Comparison of ENCODE assay signal across 8 cellular contexts in genomic region chrX:38768079-38768478, GRCh38. TPM values are rescaled to one million over a fixed set of nuclear protein-coding genes. Genes with fewer than 3 reads are reported as not detected.
DNase-seq lines count a peak whose midpoint lies in the region; ATAC-seq and TF ChIP-seq lines count a peak whose summit lies in the region.

No MANE protein-coding gene starts in this region.

- no peaks in the 10 kb centered on the region for H3K4me1 ChIP-seq in OCI-LY7 (ENCODE audit: insufficient read depth, low read length, poor library complexity, severe bottlenecking)
- no peaks in the 10 kb centered on the region for H3K4me1 ChIP-seq in upper lobe of right lung
- H3K4me1 ChIP-seq in endodermal cell (ENCODE audit: control insufficient read depth, insufficient read depth, low read length), result no peaks in the 10 kb centered on the region

- DNase-seq in Ammon's horn (ENCODE audit: low spot score) (peak; percentile 13), HCEC 1CT (peak; percentile 25), OCI-LY7 (ENCODE audit: low spot score) (peak; percentile 33), foreskin fibroblast (peak; percentile 10 to 56), upper lobe of right lung (no peak), GM19240 (ENCODE audit: insufficient read length, low spot score) (no peak), endodermal cell (no peak)

- H3K27me3 ChIP-seq in upper lobe of right lung (no peaks in the 10 kb centered on the region), endodermal cell (ENCODE audit: control insufficient read depth, insufficient read depth, low read length, poor library complexity, severe bottlenecking) (no peaks in the 10 kb centered on the region)

- H3K9me2 ChIP-seq in OCI-LY7 (ENCODE audit: insufficient read depth, low read length), result no peaks in the 10 kb centered on the region

- TF ChIP-seq CTCF in OCI-LY7 (conservative IDR thresholded peaks at IDR 0.05; ENCODE audit: low read length) (peak; percentile 70), foreskin fibroblast (IDR thresholded peaks at IDR 0.05; ENCODE audit: low read depth, low read length) (peak; percentile 18), upper lobe of right lung (IDR thresholded peaks at IDR 0.05) (peak; percentile 41), endodermal cell (conservative IDR thresholded peaks at IDR 0.05) (no peak)

- H3K9me3 Mint-ChIP-seq in endodermal cell, result peaks cover 34% of the 10 kb centered on the region

- H3K27ac ChIP-seq in OCI-LY7 (ENCODE audit: low read depth, low read length, poor library complexity, severe bottlenecking) (no peak overlapping the region), upper lobe of right lung (no peak overlapping the region), endodermal cell (ENCODE audit: low read depth, low read length) (no peak overlapping the region)

- H3K27ac Mint-ChIP-seq in endodermal cell, result no peak overlapping the region

- BruUV-seq in OCI-LY7 (replicated peaks; lab: Mats Ljungman, UMichigan), result no TSS peak

- WGBS in endodermal cell (ENCODE audit: insufficient coverage in 1 of 2, insufficient read length in 1 of 2), 2 experiments, result 71 to 91% methylated on average over 1 to 2 of the region's 2 CpGs

- no peaks in the 10 kb centered on the region for H3K27me3 Mint-ChIP-seq in endodermal cell (ENCODE audit: insufficient read depth)

- H3K9ac ChIP-seq in endodermal cell (ENCODE audit: extremely low read depth, low read length, poor library complexity, severe bottlenecking), result no peak overlapping the region

- H3K9me3 ChIP-seq in OCI-LY7 (ENCODE audit: low read length), result no peaks in the 10 kb centered on the region
- H3K9me3 ChIP-seq in upper lobe of right lung, result no peaks in the 10 kb centered on the region
- no peaks in the 10 kb centered on the region for H3K9me3 ChIP-seq in endodermal cell (ENCODE audit: control insufficient read depth, low read length)

- H3K4me3 Mint-ChIP-seq in endodermal cell, result no peak overlapping the region

- CTCF ChIA-PET in OCI-LY7 (lab: Charles Lee; ENCODE audit: unreplicated experiment), result interaction anchor here (1.0 kb wide), 1 partner anchor 384 kb away, joined by 3 read pairs; no protein-coding TSS in a partner anchor

- intact Hi-C loops in OCI-LY7 (cut with micrococcal nuclease; ENCODE audit: unreplicated experiment), result loop anchor here (1.0 to 5.0 kb wide), 2 partner anchors 219 to 381 kb away; no protein-coding TSS in a partner anchor
- intact Hi-C loops in upper lobe of right lung (cut with DNase I), result no loop called here

- H3K4me1 Mint-ChIP-seq in endodermal cell, result no peaks in the 10 kb centered on the region

- POLR2A ChIA-PET in OCI-LY7 (lab: Charles Lee), result no interaction called here

- H3K4me2 ChIP-seq in OCI-LY7 (ENCODE audit: low read length), result no peak overlapping the region

- H3K36me3 Mint-ChIP-seq in endodermal cell (ENCODE audit: low read depth), result no peaks in the 10 kb centered on the region

- H2AFZ ChIP-seq in OCI-LY7 (ENCODE audit: low read length), result no peak overlapping the region

- H3K79me2 ChIP-seq in OCI-LY7 (ENCODE audit: insufficient read depth, low read depth, low read length), result no peaks in the 10 kb centered on the region

- ATAC-seq in upper lobe of right lung (peak; percentile 46), HG02588 (IDR thresholded peaks at IDR 0.05; ENCODE audit: unreplicated experiment) (no peak)

- H3K36me3 ChIP-seq in OCI-LY7 (ENCODE audit: insufficient read depth, low read length) (no peaks in the 10 kb centered on the region), upper lobe of right lung (no peaks in the 10 kb centered on the region), endodermal cell (ENCODE audit: control insufficient read depth, insufficient read depth, low read length) (no peaks in the 10 kb centered on the region)

- H3K4me3 ChIP-seq in OCI-LY7 (ENCODE audit: low read depth, low read length, poor library complexity, severe bottlenecking), result no peak overlapping the region
- no peak overlapping the region for H3K4me3 ChIP-seq in foreskin fibroblast (ENCODE audit: low read depth in 1 of 2, low read length in 2 of 2)
- H3K4me3 ChIP-seq in upper lobe of right lung, result no peak overlapping the region
- H3K4me3 ChIP-seq in endodermal cell (ENCODE audit: low read length), result no peak overlapping the region

- no peaks in the 10 kb centered on the region for H4K20me1 ChIP-seq in OCI-LY7 (ENCODE audit: insufficient read depth, low read length)

RNA-seq across cellular contexts. Expression of gene MID1IP1, which starts 33.2 kb away (rescaled TPM):
- total RNA-seq in OCI-LY7 (2014; rRNA removed; shearing (Covaris generic)), result 88.6 and 92.7 TPM in 2 replicates
- total RNA-seq in OCI-LY7 (2022) (80.4 and 83.4 TPM in 2 replicates), upper lobe of right lung (83.6 TPM), endodermal cell (100 to 1,000 TPM in 1 of 2 donors, 10 to 100 TPM in 1; 73.2 to 125 TPM)
- 60.3 TPM for polyA plus RNA-seq in endodermal cell (2013, experiment 1 of 2)
- polyA plus RNA-seq in endodermal cell (2013, experiment 2 of 2), result 58.0 TPM

Comparison
In these comparisons a context has a peak if more than half of its experiments do, and no peak if none do; other contexts are left out.
1. DNase-seq: peak in Ammon's horn (single experiment), HCEC 1CT (single experiment), OCI-LY7 (single experiment) and foreskin fibroblast (2 of 2); none in upper lobe of right lung (single experiment), GM19240 (single experiment) and endodermal cell (single experiment).